ENCODE assay signal across 1 cellular context in the genomic region with DNA sequence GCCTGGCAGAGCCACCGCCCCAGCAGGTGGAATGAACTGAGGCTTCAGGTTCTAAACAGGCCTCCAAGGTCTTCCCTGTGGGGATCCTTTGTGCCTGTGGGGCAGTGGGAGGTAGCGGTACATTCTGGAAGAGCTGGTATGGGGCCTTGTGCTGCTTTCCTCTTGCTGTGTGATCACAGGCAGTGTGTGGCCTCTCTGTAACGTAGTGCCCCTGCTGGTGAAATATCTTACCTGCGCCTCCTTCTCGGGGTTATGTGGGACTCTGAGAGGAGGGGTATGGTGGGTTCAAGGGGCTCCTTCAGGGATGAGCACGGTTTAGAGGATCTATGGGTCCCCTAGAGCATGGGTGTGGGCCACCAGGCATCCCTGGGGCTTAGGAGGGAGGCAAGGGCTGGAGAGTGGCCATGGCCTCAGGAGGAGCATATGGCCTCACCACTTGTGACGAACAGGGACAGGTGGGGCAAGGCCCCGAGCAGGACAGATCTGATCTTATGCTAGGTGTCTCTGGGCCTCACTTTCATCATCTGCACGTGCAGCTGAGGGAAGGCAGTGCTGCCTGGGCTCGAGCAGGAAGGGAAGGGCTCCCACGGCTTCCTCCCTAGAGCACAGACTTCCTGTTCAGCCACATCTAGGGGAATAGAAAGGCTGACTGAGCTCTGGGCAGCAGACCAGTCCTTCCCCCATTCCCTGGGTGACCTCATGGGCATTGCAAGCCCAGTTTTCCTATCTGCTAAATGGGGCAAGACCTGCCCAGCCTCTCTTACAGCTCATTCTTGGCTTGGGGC.
A peak's percentile ranks its signal among the peaks of the same experiment; 100 is the strongest.
TF ChIP-seq lines count a peak whose summit lies in the region.

No MANE protein-coding gene starts in this region.

TF ChIP-seq in endothelial cell of umbilical vein, 7 proteins besides CTCF, POLR2A, EP300 and RAD21:
- TF ChIP-seq JUN (IDR thresholded peaks at IDR 0.05; ENCODE audit: borderline replicate concordance, insufficient read depth, insufficient read length, low read depth): peak; percentile 59
- TF ChIP-seq MYC (IDR thresholded peaks at IDR 0.05; ENCODE audit: low read depth, low read length): peak; percentile 75
- TF ChIP-seq, protein P1, sequence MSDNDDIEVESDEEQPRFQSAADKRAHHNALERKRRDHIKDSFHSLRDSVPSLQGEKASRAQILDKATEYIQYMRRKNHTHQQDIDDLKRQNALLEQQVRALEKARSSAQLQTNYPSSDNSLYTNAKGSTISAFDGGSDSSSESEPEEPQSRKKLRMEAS (IDR thresholded peaks at IDR 0.05; ENCODE audit: insufficient read depth, insufficient read length): peak; percentile 86
- peak; percentile 84 for TF ChIP-seq POLR2AphosphoS5 (IDR thresholded peaks at IDR 0.05; ENCODE audit: insufficient read depth, low read depth, low read length)
- TF ChIP-seq EZH2 (IDR thresholded peaks at IDR 0.05; ENCODE audit: borderline replicate concordance, low read depth, low read length, severe bottlenecking): no peak
- peak; percentile 44 for TF ChIP-seq FOS (IDR thresholded peaks at IDR 0.05; ENCODE audit: borderline replicate concordance, insufficient read depth, low read length)
- TF ChIP-seq GATA2 (IDR thresholded peaks at IDR 0.05; ENCODE audit: insufficient read depth, insufficient read length, low read depth, low read length): peak; percentile 55
